ENCODE assay signal across 1 cellular context in the genomic region with DNA sequence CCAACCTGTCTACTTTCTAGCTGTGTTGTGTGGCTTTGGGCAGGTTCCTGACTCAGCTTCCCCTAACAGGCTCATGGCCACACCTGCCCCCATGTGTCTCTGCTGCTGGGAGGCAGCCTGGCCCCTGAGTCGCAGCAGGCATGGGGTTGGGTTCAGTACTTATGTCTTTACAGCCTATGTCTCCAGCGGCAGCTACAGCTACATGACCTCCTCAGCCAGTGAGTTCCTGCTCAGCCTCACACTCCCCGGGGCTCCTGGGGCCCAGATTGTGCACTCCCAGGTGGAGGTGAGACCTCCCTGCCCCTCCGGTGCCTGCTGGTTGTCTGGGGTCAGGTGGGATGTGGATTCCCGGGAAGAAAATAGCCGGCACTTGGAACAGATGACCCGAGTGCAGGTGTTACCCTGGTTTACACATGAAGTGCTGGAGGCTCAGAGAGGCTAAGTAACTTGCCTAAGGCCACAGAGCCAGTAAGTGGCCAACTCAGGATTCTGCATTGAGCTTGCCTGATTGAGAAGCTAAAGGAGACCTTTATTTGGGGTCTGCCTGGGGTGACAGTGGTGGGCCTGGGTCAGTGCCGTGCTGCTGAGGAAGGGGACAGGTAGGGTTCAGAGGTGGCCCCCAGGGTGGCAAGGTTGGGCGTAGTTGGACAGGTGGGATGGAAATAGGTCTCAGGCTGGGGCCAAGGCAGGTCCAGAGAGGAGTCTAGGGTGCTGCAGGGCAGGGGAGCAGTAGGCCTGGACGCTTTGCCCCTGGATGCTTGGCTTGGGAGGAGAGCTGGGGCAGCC.
TF ChIP-seq lines count a peak whose summit lies in the region.

No MANE protein-coding gene starts in this region.

TF ChIP-seq in HepG2, 621 proteins besides CTCF, POLR2A, EP300 and RAD21 (continues in another document):
- TF ChIP-seq FOXK1 (CRISPR knock-in tag; IDR thresholded peaks at IDR 0.05; ENCODE audit: borderline replicate concordance, low read depth) (no peak), ZBTB21 (CRISPR knock-in tag; IDR thresholded peaks at IDR 0.05) (no peak), ZNF644 (CRISPR knock-in tag; IDR thresholded peaks at IDR 0.05; ENCODE audit: low read depth) (no peak), ARHGAP35 (CRISPR knock-in tag; IDR thresholded peaks at IDR 0.05; ENCODE audit: borderline replicate concordance) (no peak), ZNF878 (CRISPR knock-in tag; IDR thresholded peaks at IDR 0.05) (no peak), ZNF225 (CRISPR knock-in tag; IDR thresholded peaks at IDR 0.05) (no peak), ZNF572 (CRISPR knock-in tag; IDR thresholded peaks at IDR 0.05) (no peak; the same call in 1 of the 2 replicates), SMAD9 (CRISPR knock-in tag; IDR thresholded peaks at IDR 0.05) (no peak), ZNF558 (CRISPR knock-in tag; IDR thresholded peaks at IDR 0.05; ENCODE audit: borderline replicate concordance) (no peak), HNRNPH1 (optimal IDR thresholded peaks at IDR 0.05; ENCODE audit: low read depth, low read length) (no peak), NFYB (CRISPR knock-in tag; IDR thresholded peaks at IDR 0.05) (no peak), YY1 (IDR thresholded peaks at IDR 0.05; ENCODE audit: insufficient read depth, insufficient replicate concordance, low read depth, low read length) (no peak), RXRA (CRISPR knock-in tag; IDR thresholded peaks at IDR 0.05) (no peak), ZNF546 (CRISPR knock-in tag; conservative IDR thresholded peaks at IDR 0.05) (no peak), CHCHD3 (CRISPR knock-in tag; IDR thresholded peaks at IDR 0.05) (0 out of 2 replicates have a peak, but pooled peaks have one; percentile 26), MLLT10 (CRISPR knock-in tag; IDR thresholded peaks at IDR 0.05) (no peak), ZNF124 (CRISPR knock-in tag; IDR thresholded peaks at IDR 0.05) (no peak), XRCC5 (optimal IDR thresholded peaks at IDR 0.05; ENCODE audit: low read length) (no peak), GTF3A (CRISPR knock-in tag; conservative IDR thresholded peaks at IDR 0.05) (no peak; the same call in 1 of the 2 replicates), CBFB (CRISPR knock-in tag; IDR thresholded peaks at IDR 0.05) (no peak), ZNF768 (CRISPR knock-in tag; IDR thresholded peaks at IDR 0.05) (peak; percentile 91), ZMYM4 (CRISPR knock-in tag; IDR thresholded peaks at IDR 0.05) (no peak), ETV5 (CRISPR knock-in tag; IDR thresholded peaks at IDR 0.05; ENCODE audit: borderline replicate concordance) (no peak)
- TF ChIP-seq, protein P1, sequence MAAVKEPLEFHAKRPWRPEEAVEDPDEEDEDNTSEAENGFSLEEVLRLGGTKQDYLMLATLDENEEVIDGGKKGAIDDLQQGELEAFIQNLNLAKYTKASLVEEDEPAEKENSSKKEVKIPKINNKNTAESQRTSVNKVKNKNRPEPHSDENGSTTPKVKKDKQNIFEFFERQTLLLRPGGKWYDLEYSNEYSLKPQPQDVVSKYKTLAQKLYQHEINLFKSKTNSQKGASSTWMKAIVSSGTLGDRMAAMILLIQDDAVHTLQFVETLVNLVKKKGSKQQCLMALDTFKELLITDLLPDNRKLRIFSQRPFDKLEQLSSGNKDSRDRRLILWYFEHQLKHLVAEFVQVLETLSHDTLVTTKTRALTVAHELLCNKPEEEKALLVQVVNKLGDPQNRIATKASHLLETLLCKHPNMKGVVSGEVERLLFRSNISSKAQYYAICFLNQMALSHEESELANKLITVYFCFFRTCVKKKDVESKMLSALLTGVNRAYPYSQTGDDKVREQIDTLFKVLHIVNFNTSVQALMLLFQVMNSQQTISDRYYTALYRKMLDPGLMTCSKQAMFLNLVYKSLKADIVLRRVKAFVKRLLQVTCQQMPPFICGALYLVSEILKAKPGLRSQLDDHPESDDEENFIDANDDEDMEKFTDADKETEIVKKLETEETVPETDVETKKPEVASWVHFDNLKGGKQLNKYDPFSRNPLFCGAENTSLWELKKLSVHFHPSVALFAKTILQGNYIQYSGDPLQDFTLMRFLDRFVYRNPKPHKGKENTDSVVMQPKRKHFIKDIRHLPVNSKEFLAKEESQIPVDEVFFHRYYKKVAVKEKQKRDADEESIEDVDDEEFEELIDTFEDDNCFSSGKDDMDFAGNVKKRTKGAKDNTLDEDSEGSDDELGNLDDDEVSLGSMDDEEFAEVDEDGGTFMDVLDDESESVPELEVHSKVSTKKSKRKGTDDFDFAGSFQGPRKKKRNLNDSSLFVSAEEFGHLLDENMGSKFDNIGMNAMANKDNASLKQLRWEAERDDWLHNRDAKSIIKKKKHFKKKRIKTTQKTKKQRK (IDR thresholded peaks at IDR 0.05; ENCODE audit: low read length), result no peak
- TF ChIP-seq, protein P2, sequence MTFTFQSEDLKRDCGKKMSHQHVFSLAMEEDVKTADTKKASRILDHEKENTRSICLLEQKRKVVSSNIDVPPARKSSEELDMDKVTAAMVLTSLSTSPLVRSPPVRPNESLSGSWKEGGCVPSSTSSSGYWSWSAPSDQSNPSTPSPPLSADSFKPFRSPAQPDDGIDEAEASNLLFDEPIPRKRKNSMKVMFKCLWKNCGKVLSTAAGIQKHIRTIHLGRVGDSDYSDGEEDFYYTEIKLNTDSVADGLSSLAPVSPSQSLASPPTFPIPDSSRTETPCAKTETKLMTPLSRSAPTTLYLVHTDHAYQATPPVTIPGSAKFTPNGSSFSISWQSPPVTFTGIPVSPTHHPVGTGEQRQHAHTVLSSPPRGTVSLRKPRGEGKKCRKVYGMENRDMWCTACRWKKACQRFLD (CRISPR knock-in tag; IDR thresholded peaks at IDR 0.05; ENCODE audit: borderline replicate concordance), result 0 out of 2 replicates have a peak, but pooled peaks have one; percentile 29
- TF ChIP-seq, protein P3, sequence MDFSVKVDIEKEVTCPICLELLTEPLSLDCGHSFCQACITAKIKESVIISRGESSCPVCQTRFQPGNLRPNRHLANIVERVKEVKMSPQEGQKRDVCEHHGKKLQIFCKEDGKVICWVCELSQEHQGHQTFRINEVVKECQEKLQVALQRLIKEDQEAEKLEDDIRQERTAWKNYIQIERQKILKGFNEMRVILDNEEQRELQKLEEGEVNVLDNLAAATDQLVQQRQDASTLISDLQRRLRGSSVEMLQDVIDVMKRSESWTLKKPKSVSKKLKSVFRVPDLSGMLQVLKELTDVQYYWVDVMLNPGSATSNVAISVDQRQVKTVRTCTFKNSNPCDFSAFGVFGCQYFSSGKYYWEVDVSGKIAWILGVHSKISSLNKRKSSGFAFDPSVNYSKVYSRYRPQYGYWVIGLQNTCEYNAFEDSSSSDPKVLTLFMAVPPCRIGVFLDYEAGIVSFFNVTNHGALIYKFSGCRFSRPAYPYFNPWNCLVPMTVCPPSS (IDR thresholded peaks at IDR 0.05), result no peak
- TF ChIP-seq, protein P4, sequence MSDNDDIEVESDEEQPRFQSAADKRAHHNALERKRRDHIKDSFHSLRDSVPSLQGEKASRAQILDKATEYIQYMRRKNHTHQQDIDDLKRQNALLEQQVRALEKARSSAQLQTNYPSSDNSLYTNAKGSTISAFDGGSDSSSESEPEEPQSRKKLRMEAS (IDR thresholded peaks at IDR 0.05), result no peak
- TF ChIP-seq, protein P5, sequence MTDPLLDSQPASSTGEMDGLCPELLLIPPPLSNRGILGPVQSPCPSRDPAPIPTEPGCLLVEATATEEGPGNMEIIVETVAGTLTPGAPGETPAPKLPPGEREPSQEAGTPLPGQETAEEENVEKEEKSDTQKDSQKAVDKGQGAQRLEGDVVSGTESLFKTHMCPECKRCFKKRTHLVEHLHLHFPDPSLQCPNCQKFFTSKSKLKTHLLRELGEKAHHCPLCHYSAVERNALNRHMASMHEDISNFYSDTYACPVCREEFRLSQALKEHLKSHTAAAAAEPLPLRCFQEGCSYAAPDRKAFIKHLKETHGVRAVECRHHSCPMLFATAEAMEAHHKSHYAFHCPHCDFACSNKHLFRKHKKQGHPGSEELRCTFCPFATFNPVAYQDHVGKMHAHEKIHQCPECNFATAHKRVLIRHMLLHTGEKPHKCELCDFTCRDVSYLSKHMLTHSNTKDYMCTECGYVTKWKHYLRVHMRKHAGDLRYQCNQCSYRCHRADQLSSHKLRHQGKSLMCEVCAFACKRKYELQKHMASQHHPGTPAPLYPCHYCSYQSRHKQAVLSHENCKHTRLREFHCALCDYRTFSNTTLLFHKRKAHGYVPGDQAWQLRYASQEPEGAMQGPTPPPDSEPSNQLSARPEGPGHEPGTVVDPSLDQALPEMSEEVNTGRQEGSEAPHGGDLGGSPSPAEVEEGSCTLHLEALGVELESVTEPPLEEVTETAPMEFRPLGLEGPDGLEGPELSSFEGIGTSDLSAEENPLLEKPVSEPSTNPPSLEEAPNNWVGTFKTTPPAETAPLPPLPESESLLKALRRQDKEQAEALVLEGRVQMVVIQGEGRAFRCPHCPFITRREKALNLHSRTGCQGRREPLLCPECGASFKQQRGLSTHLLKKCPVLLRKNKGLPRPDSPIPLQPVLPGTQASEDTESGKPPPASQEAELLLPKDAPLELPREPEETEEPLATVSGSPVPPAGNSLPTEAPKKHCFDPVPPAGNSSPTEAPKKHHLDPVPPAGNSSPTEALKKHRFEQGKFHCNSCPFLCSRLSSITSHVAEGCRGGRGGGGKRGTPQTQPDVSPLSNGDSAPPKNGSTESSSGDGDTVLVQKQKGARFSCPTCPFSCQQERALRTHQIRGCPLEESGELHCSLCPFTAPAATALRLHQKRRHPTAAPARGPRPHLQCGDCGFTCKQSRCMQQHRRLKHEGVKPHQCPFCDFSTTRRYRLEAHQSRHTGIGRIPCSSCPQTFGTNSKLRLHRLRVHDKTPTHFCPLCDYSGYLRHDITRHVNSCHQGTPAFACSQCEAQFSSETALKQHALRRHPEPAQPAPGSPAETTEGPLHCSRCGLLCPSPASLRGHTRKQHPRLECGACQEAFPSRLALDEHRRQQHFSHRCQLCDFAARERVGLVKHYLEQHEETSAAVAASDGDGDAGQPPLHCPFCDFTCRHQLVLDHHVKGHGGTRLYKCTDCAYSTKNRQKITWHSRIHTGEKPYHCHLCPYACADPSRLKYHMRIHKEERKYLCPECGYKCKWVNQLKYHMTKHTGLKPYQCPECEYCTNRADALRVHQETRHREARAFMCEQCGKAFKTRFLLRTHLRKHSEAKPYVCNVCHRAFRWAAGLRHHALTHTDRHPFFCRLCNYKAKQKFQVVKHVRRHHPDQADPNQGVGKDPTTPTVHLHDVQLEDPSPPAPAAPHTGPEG (CRISPR knock-in tag; IDR thresholded peaks at IDR 0.05), result peak; percentile 60; the same call in 1 of the 2 replicates
- TF ChIP-seq, protein P6, sequence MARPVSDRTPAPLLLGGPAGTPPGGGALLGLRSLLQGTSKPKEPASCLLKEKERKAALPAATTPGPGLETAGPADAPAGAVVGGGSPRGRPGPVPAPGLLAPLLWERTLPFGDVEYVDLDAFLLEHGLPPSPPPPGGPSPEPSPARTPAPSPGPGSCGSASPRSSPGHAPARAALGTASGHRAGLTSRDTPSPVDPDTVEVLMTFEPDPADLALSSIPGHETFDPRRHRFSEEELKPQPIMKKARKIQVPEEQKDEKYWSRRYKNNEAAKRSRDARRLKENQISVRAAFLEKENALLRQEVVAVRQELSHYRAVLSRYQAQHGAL (CRISPR knock-in tag; IDR thresholded peaks at IDR 0.05; ENCODE audit: not compliant biosample characterization), result no peak
- TF ChIP-seq, protein P7, sequence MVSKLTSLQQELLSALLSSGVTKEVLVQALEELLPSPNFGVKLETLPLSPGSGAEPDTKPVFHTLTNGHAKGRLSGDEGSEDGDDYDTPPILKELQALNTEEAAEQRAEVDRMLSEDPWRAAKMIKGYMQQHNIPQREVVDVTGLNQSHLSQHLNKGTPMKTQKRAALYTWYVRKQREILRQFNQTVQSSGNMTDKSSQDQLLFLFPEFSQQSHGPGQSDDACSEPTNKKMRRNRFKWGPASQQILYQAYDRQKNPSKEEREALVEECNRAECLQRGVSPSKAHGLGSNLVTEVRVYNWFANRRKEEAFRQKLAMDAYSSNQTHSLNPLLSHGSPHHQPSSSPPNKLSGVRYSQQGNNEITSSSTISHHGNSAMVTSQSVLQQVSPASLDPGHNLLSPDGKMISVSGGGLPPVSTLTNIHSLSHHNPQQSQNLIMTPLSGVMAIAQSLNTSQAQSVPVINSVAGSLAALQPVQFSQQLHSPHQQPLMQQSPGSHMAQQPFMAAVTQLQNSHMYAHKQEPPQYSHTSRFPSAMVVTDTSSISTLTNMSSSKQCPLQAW (CRISPR knock-in tag; IDR thresholded peaks at IDR 0.05), result peak; percentile 4; the same call in 1 of the 2 replicates
- TF ChIP-seq, protein P8, sequence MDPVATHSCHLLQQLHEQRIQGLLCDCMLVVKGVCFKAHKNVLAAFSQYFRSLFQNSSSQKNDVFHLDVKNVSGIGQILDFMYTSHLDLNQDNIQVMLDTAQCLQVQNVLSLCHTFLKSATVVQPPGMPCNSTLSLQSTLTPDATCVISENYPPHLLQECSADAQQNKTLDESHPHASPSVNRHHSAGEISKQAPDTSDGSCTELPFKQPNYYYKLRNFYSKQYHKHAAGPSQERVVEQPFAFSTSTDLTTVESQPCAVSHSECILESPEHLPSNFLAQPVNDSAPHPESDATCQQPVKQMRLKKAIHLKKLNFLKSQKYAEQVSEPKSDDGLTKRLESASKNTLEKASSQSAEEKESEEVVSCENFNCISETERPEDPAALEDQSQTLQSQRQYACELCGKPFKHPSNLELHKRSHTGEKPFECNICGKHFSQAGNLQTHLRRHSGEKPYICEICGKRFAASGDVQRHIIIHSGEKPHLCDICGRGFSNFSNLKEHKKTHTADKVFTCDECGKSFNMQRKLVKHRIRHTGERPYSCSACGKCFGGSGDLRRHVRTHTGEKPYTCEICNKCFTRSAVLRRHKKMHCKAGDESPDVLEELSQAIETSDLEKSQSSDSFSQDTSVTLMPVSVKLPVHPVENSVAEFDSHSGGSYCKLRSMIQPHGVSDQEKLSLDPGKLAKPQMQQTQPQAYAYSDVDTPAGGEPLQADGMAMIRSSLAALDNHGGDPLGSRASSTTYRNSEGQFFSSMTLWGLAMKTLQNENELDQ (CRISPR knock-in tag; IDR thresholded peaks at IDR 0.05; ENCODE audit: borderline replicate concordance), result no peak
- TF ChIP-seq, protein P9, sequence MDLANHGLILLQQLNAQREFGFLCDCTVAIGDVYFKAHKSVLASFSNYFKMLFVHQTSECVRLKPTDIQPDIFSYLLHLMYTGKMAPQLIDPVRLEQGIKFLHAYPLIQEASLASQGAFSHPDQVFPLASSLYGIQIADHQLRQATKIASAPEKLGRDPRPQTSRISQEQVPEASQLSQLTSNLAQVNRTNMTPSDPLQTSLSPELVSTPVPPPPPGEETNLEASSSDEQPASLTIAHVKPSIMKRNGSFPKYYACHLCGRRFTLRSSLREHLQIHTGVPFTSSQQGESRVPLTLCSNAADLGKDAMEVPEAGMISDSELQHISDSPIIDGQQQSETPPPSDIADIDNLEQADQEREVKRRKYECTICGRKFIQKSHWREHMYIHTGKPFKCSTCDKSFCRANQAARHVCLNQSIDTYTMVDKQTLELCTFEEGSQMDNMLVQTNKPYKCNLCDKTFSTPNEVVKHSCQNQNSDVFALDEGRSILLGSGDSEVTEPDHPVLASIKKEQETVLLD (CRISPR knock-in tag; IDR thresholded peaks at IDR 0.05; ENCODE audit: low read depth), result no peak
